Comparison of ENCODE assay signal across 2 cellular contexts in genomic region chr5:83891261-83891660, GRCh38.
TF ChIP-seq lines count a peak whose summit lies in the region.

No MANE protein-coding gene starts in this region.

TF ChIP-seq in SK-N-SH, 30 proteins besides CTCF, POLR2A, EP300 and RAD21 (continued from another document):
- TF ChIP-seq IRF3 (IDR thresholded peaks at IDR 0.05; ENCODE audit: low read depth, low read length) (no peak), GATA2 (CRISPR knock-in tag; IDR thresholded peaks at IDR 0.05) (no peak), YY1 (IDR thresholded peaks at IDR 0.05; ENCODE audit: low read depth) (no peak)

TF ChIP-seq in SK-N-SH treated with all-trans-retinoic acid at 6 μM for 48 hours, 23 proteins besides CTCF, POLR2A, EP300 and RAD21 (continued from another document):
- TF ChIP-seq TSHZ2 (CRISPR knock-in tag; IDR thresholded peaks at IDR 0.05) (no peak), SNAI2 (CRISPR knock-in tag; IDR thresholded peaks at IDR 0.05) (no peak), CREB5 (CRISPR knock-in tag; IDR thresholded peaks at IDR 0.05; ENCODE audit: low read depth) (no peak), ESRRG (CRISPR knock-in tag; IDR thresholded peaks at IDR 0.05) (no peak), OSR1 (CRISPR knock-in tag; IDR thresholded peaks at IDR 0.05) (no peak)
